In genomic region chr12:124326899-124327298, GRCh38 we compare ENCODE assay signal across 21 cellular contexts. TPM values are rescaled to one million over a fixed set of nuclear protein-coding genes. Genes with fewer than 3 reads are reported as not detected.
DNase-seq lines count a peak whose midpoint lies in the region; ATAC-seq and TF ChIP-seq lines count a peak whose summit lies in the region.
"Had no signal": no experiment of that assay in that cellular context is flagged by ENCODE, and none has a peak within 500 bp of the region (broad histone marks: within the 10 kb centered on the region; RNA-seq: fewer than 3 reads in every experiment).

No MANE protein-coding gene starts in this region.

- DNase-seq in breast epithelium (ENCODE audit: low spot score in 2 of 2), result no peak
- DNase-seq in mammary epithelial cell, result no peak
- no peak for DNase-seq in left ventricle myocardium inferior
- no peak for DNase-seq in hepatic stellate cell (ENCODE audit: low spot score)
- DNase-seq in brain microvascular endothelial cell, result no peak
- DNase-seq in NCI-H446 treated with DMSO at 0.1 percent for 48 hours (lab: John Stamatoyannopoulos, UW), result no peak
- no peak for DNase-seq in WTC11 (ENCODE audit: low spot score)
- DNase-seq: activated CD8-positive, alpha-beta memory T cell treated with anti-CD3 and anti-CD28 coated beads, Interleukin-2, amount 10 ng/mL, durations not matched to agents 7 days and 5 days; activated naive CD8-positive, alpha-beta T cell treated with anti-CD3 and anti-CD28 coated beads, Interleukin-2, amount 50 U/mL, for 24 hours; KG1; midbrain; NCI-H2081 treated with DMSO at 0.1 percent for 48 hours; NCI-H526 treated with DMSO at 0.1 percent for 48 hours; OCI-M1 had no signal

- H3K36me3 ChIP-seq in breast epithelium (peaks cover 27% of the 10 kb centered on the region), mammary epithelial cell (ENCODE audit: insufficient read depth, low read length) (peaks cover 14% of the 10 kb centered on the region), left ventricle myocardium inferior (peaks cover 85% of the 10 kb centered on the region), skeletal muscle tissue (ENCODE audit: control insufficient read depth in 3 of 3, insufficient read depth in 3 of 3, low read length in 3 of 3) (peaks cover 53 to 58% (median 56%) of the 10 kb centered on the region in 3 donors), brain microvascular endothelial cell (replicated peaks) (peaks cover 80% of the 10 kb centered on the region)

- 99% methylated on average over 8 of the region's 11 CpGs for WGBS in mammary epithelial cell (ENCODE audit: low coverage, missing lambda C conversion rate)

- no peaks in the 10 kb centered on the region for H4K20me1 ChIP-seq in mammary epithelial cell (ENCODE audit: insufficient read depth, low read length)

- CTCF ChIA-PET in mammary epithelial cell (lab: Charles Lee; ENCODE audit: low non-redundant PET), result no interaction called here
- CTCF ChIA-PET in WTC11 (lab: Charles Lee), result interaction anchor here (0.9 kb wide), 1 partner anchor 295 kb away, joined by 5 read pairs; no protein-coding TSS in a partner anchor

- no peak for TF ChIP-seq CTCF in breast epithelium (IDR thresholded peaks at IDR 0.05)
- TF ChIP-seq CTCF in mammary epithelial cell (conservative IDR thresholded peaks at IDR 0.05 in 1 of 2, IDR thresholded peaks at IDR 0.05 in 1 of 2; ENCODE audit: extremely low read depth in 1 of 2, insufficient read depth in 1 of 2, low read depth in 1 of 2, low read length in 2 of 2), result no peak
- no peak for TF ChIP-seq CTCF in left ventricle myocardium inferior (IDR thresholded peaks at IDR 0.05; ENCODE audit: borderline replicate concordance)
- no peak for TF ChIP-seq CTCF in brain microvascular endothelial cell (IDR thresholded peaks at IDR 0.05; ENCODE audit: low read depth, low read length, missing control alignments)
- TF ChIP-seq CTCF in WTC11 (IDR thresholded peaks at IDR 0.05), result no peak

- no peak for TF ChIP-seq POLR2A in breast epithelium (IDR thresholded peaks at IDR 0.05)

- H3K27ac ChIP-seq in breast epithelium (peak overlapping the region; percentile 52 to 78), mammary epithelial cell (ENCODE audit: insufficient read depth, low read depth, low read length) (no peak overlapping the region), left ventricle myocardium inferior (replicated peaks) (peak overlapping the region; percentile 92), skeletal muscle tissue (ENCODE audit: low read depth, low read length) (peak overlapping the region; percentile 90), brain microvascular endothelial cell (no peak overlapping the region)
- H3K27ac ChIP-seq: SJSA1 had no signal

- no peak overlapping the region for H3K4me3 ChIP-seq in breast epithelium
- no peak overlapping the region for H3K4me3 ChIP-seq in mammary epithelial cell (replicated peaks in 1 of 3; ENCODE audit: insufficient read depth in 1 of 3, low read depth in 2 of 3, low read length in 3 of 3)
- peak overlapping the region; percentile 44 for H3K4me3 ChIP-seq in left ventricle myocardium inferior
- H3K4me3 ChIP-seq in skeletal muscle tissue (ENCODE audit: low read length in 3 of 3), result no peak overlapping the region
- H3K4me3 ChIP-seq in brain microvascular endothelial cell (ENCODE audit: low read depth, low read length), result no peak overlapping the region
- H3K4me3 ChIP-seq: SJSA1 had no signal

- no peak overlapping the region for H3K4me2 ChIP-seq in mammary epithelial cell (ENCODE audit: insufficient read depth, low read depth, low read length)

- peaks cover 9% of the 10 kb centered on the region; the same call in 1 of the 2 replicates for H3K4me1 Mint-ChIP-seq in WTC11
- H3K4me1 Mint-ChIP-seq: activated CD8-positive, alpha-beta memory T cell treated with anti-CD3 and anti-CD28 coated beads, Interleukin-2, amount 10 ng/mL, durations not matched to agents 7 days and 5 days had no signal

- POLR2A ChIA-PET in WTC11 (lab: Charles Lee), result no interaction called here

- H3K27ac Mint-ChIP-seq in WTC11, result no peak overlapping the region
- H3K27ac Mint-ChIP-seq: activated CD8-positive, alpha-beta memory T cell treated with anti-CD3 and anti-CD28 coated beads, Interleukin-2, amount 10 ng/mL, durations not matched to agents 7 days and 5 days; activated naive CD8-positive, alpha-beta T cell treated with anti-CD3 and anti-CD28 coated beads, Interleukin-2, amount 50 U/mL, for 24 hours; activated T-helper 2 cell treated with anti-CD3 and anti-CD28 coated beads, Interferon-gamma antibody, Interleukin-2, Interleukin-4, amounts not matched to agents 10 μg/mL and 5 μg/mL and 100 μg/mL, durations not matched to agents 14 hours and 24 hours and 36 hours; stimulated activated naive CD8-positive, alpha-beta T cell treated with anti-CD3 and anti-CD28 coated beads, Interleukin-15, Interleukin-2, amounts not matched to agents 100 ng/mL and 50 ng/mL, for 24 hours had no signal

- no peaks in the 10 kb centered on the region for H3K27me3 ChIP-seq in breast epithelium
- H3K27me3 ChIP-seq in mammary epithelial cell (ENCODE audit: insufficient read depth, low read length), result no peaks in the 10 kb centered on the region
- no peaks in the 10 kb centered on the region for H3K27me3 ChIP-seq in left ventricle myocardium inferior (ENCODE audit: low read depth)
- H3K27me3 ChIP-seq in skeletal muscle tissue (ENCODE audit: control insufficient read depth in 3 of 3, insufficient read depth in 3 of 3, low read length in 3 of 3), result no peaks in the 10 kb centered on the region
- H3K27me3 ChIP-seq in brain microvascular endothelial cell (replicated peaks), result no peaks in the 10 kb centered on the region
- H3K27me3 ChIP-seq: SJSA1 had no signal

- H3K9me3 Mint-ChIP-seq in WTC11, result peaks cover 13% of the 10 kb centered on the region

- ATAC-seq in WTC11, result no peak
- ATAC-seq: activated CD4-positive, CD25-positive, alpha-beta regulatory T cell treated with anti-CD3 and anti-CD28 coated beads, Interleukin-2, amount 50 U/mL, for 24 hours; activated CD8-positive, alpha-beta memory T cell treated with anti-CD3 and anti-CD28 coated beads, Interleukin-2, amount 10 ng/mL, durations not matched to agents 7 days and 5 days; activated naive CD8-positive, alpha-beta T cell treated with anti-CD3 and anti-CD28 coated beads, Interleukin-2, amount 50 U/mL, for 24 hours had no signal

- peaks cover 11 to 12% of the 10 kb centered on the region in 2 donors for H3K9me3 ChIP-seq in breast epithelium
- peaks cover 18% of the 10 kb centered on the region for H3K9me3 ChIP-seq in mammary epithelial cell (replicated peaks; ENCODE audit: insufficient read depth, low read length)
- peaks cover 29% of the 10 kb centered on the region for H3K9me3 ChIP-seq in left ventricle myocardium inferior (replicated peaks)
- peaks cover 8 to 18% (median 8%) of the 10 kb centered on the region in 3 donors for H3K9me3 ChIP-seq in skeletal muscle tissue (ENCODE audit: control insufficient read depth in 3 of 3, low read length in 3 of 3)

- no peaks in the 10 kb centered on the region for H3K79me2 ChIP-seq in mammary epithelial cell (ENCODE audit: insufficient read depth, low read length)

- in situ Hi-C loops in mammary epithelial cell (cut with MboI; ENCODE audit: low sequenced_read_pairs in 2 of 2), result no loop called here
- in situ Hi-C loops in brain microvascular endothelial cell (cut with HindIII; ENCODE audit: low pct_ligation_motif_present, low sequenced_read_pairs), result no loop called here

- no TSS peak for BruUV-seq in mammary epithelial cell (replicated peaks; lab: Mats Ljungman, UMichigan)

- H3K9ac ChIP-seq in mammary epithelial cell (ENCODE audit: insufficient read depth, low read length) (no peak overlapping the region), skeletal muscle tissue (ENCODE audit: low read depth in 1 of 3, low read length in 3 of 3) (peak overlapping the region in 1 of 3 donors; percentile 80)

- intact Hi-C loops in breast epithelium (cut with DNase I; ENCODE audit: low total_unique reads), result no loop called here
- intact Hi-C loops in mammary epithelial cell (cut with micrococcal nuclease), result no loop called here
- intact Hi-C loops in left ventricle myocardium inferior (cut with micrococcal nuclease), result no loop called here

- H3K4me1 ChIP-seq in breast epithelium (no peaks in the 10 kb centered on the region), mammary epithelial cell (ENCODE audit: insufficient read depth, low read length) (no peaks in the 10 kb centered on the region), left ventricle myocardium inferior (peaks cover 35% of the 10 kb centered on the region), skeletal muscle tissue (ENCODE audit: control insufficient read depth in 3 of 3, insufficient read depth in 3 of 3, low read length in 3 of 3) (peaks cover 19 to 26% (median 25%) of the 10 kb centered on the region in 3 donors)
- H3K4me1 ChIP-seq: SJSA1 had no signal

- dilution Hi-C loops in mammary epithelial cell (cut with HindIII; ENCODE audit: low sequenced_read_pairs), result no loop called here

- H3K4me3 Mint-ChIP-seq in WTC11, result no peak overlapping the region
- H3K4me3 Mint-ChIP-seq: activated CD8-positive, alpha-beta memory T cell treated with anti-CD3 and anti-CD28 coated beads, Interleukin-2, amount 10 ng/mL, durations not matched to agents 7 days and 5 days; activated naive CD8-positive, alpha-beta T cell treated with anti-CD3 and anti-CD28 coated beads, Interleukin-2, amount 50 U/mL, for 24 hours; stimulated activated naive CD8-positive, alpha-beta T cell treated with anti-CD3 and anti-CD28 coated beads, Interleukin-15, Interleukin-2, amounts not matched to agents 100 ng/mL and 50 ng/mL, for 24 hours had no signal

- H3K36me3 Mint-ChIP-seq in WTC11, result peaks cover 47% of the 10 kb centered on the region

- H2AFZ ChIP-seq in mammary epithelial cell (ENCODE audit: low read depth, low read length), result no peak overlapping the region

- H3K27me3 Mint-ChIP-seq in WTC11 (ENCODE audit: low read depth), result peaks cover 6% of the 10 kb centered on the region
- H3K27me3 Mint-ChIP-seq: activated CD8-positive, alpha-beta memory T cell treated with anti-CD3 and anti-CD28 coated beads, Interleukin-2, amount 10 ng/mL, durations not matched to agents 7 days and 5 days; activated naive CD8-positive, alpha-beta T cell treated with anti-CD3 and anti-CD28 coated beads, Interleukin-2, amount 50 U/mL, for 24 hours; stimulated activated naive CD8-positive, alpha-beta T cell treated with anti-CD3 and anti-CD28 coated beads, Interleukin-15, Interleukin-2, amounts not matched to agents 100 ng/mL and 50 ng/mL, for 24 hours had no signal

TF ChIP-seq in WTC11, 78 proteins besides CTCF, POLR2A, EP300 and RAD21 (continues in another document):
- TF ChIP-seq JUN (CRISPR knock-in tag; IDR thresholded peaks at IDR 0.05), result no peak

RNA-seq across cellular contexts. Expression of gene RFLNA, which starts 32.0 kb away (rescaled TPM):
- 10 to 100 TPM in 1 of 3 donors, 1 to 10 TPM in 1, not detected in 1; 1.3 to 11.4 TPM for total RNA-seq in breast epithelium
- total RNA-seq in mammary epithelial cell, result 1 to 10 TPM in 1 of 2 donors, not detected in 1; 4.5 TPM
- 0.20 TPM for polyA plus RNA-seq in mammary epithelial cell
- not detected for polyA minus RNA-seq in mammary epithelial cell
- total RNA-seq in left ventricle myocardium inferior, result 0.27 TPM
- 2.6 TPM for total RNA-seq in skeletal muscle tissue
- total RNA-seq in WTC11 (2021), result 6.3 to 11.3 TPM (median 10.2 TPM) in 3 replicates
- total RNA-seq: activated CD8-positive, alpha-beta memory T cell treated with anti-CD3 and anti-CD28 coated beads, Interleukin-2, amount 10 ng/mL, durations not matched to agents 7 days and 5 days; activated T-helper 2 cell treated with anti-CD3 and anti-CD28 coated beads, Interferon-gamma antibody, Interleukin-2, Interleukin-4, amounts not matched to agents 10 μg/mL and 5 μg/mL and 100 μg/mL, durations not matched to agents 14 hours and 24 hours and 36 hours; SJSA1; T-helper 2 cell treated with Interferon-gamma antibody and Interleukin-4, amounts not matched to agents 100 ng/mL and 5 ng/mL, for 36 hours had no signal
- polyA plus RNA-seq: BJ had no signal

Comparison
In these comparisons a context has a peak if more than half of its experiments do, and no peak if none do; other contexts are left out.
1. H3K27ac ChIP-seq: peak in breast epithelium (2 of 2), left ventricle myocardium inferior (single experiment) and skeletal muscle tissue (single experiment); none in mammary epithelial cell (single experiment) and brain microvascular endothelial cell (single experiment).